Comparison of ENCODE assay signal across 32 cellular contexts in genomic region chr14:88588081-88588480, GRCh38.
"Had no signal": no experiment of that assay in that cellular context is flagged by ENCODE, and none has a peak within 500 bp of the region (broad histone marks: within the 10 kb centered on the region; RNA-seq: fewer than 3 reads in every experiment).

No MANE protein-coding gene starts in this region.

- H3K4me2 ChIP-seq: neural progenitor cell, smooth muscle cell had no signal

- H3K9me3 Mint-ChIP-seq: natural killer cell treated with Interleukin-12 subunit alpha and Interleukin-12 subunit beta and Interleukin-15 and Interleukin-18, amount 100 ng/mL, for 72 hours; neural progenitor cell had no signal

- H3K9ac ChIP-seq: neural progenitor cell, parathyroid adenoma had no signal

- H3K27me3 ChIP-seq: esophagus squamous epithelium, heart right ventricle, left lung, neural progenitor cell, right atrium auricular region, stomach, tibial artery, upper lobe of left lung had no signal

- H3K4me3 ChIP-seq: esophagus squamous epithelium, heart right ventricle, left lung, mucosa of descending colon, neural progenitor cell, prostate gland, right atrium auricular region, smooth muscle cell, stomach, tibial artery, upper lobe of left lung had no signal

- H3K27ac ChIP-seq: esophagus squamous epithelium, heart right ventricle, left lung, neural progenitor cell, parathyroid adenoma, prostate gland, right atrium auricular region, stomach, tibial artery, upper lobe of left lung had no signal

- H3K4me3 Mint-ChIP-seq: mesothelial cell of epicardium; natural killer cell treated with Interleukin-12 subunit alpha and Interleukin-12 subunit beta and Interleukin-15 and Interleukin-18, amount 100 ng/mL, for 72 hours; neural progenitor cell had no signal

- H3K4me1 ChIP-seq: heart right ventricle, left lung, neural progenitor cell, parathyroid adenoma, prostate gland, right atrium auricular region, tibial artery, upper lobe of left lung had no signal

- ATAC-seq: heart right ventricle; left cardiac atrium; left lung; mucosa of descending colon; natural killer cell treated with Interleukin-12 subunit alpha and Interleukin-12 subunit beta and Interleukin-15 and Interleukin-18, amount 100 ng/mL, for 72 hours; sciatic nerve had no signal

- H2AFZ ChIP-seq: neural progenitor cell, parathyroid adenoma had no signal

- H3K27ac Mint-ChIP-seq: natural killer cell treated with Interleukin-12 subunit alpha and Interleukin-12 subunit beta and Interleukin-15 and Interleukin-18, amount 100 ng/mL, for 72 hours; neural progenitor cell had no signal

- H3K9me3 ChIP-seq: esophagus squamous epithelium, heart right ventricle, left lung, mucosa of descending colon, prostate gland, right atrium auricular region, stomach, tibial artery, upper lobe of left lung had no signal

- H3K27me3 Mint-ChIP-seq: naive B cell; natural killer cell treated with Interleukin-12 subunit alpha and Interleukin-12 subunit beta and Interleukin-15 and Interleukin-18, amount 100 ng/mL, for 72 hours had no signal

- FAIRE-seq: colon, endometrium, urothelium cell line had no signal

- DNase-seq: dermis blood vessel endothelial cell; effector memory CD4-positive, alpha-beta T cell; erythroblast; esophagus squamous epithelium; foreskin melanocyte; glutamatergic neuron; heart right ventricle; hippocampal formation; left cardiac atrium; left lung; mesenchymal stem cell; mucosa of descending colon; naive B cell; stimulated activated CD4-positive, alpha-beta T cell treated with anti-CD3 and anti-CD28 coated beads, Interleukin-12 subunit alpha, Interleukin-12 subunit beta, amount 100 ng/mL, for 4 hours; stimulated activated CD4-positive, alpha-beta T cell treated with anti-CD3 and anti-CD28 coated beads, Interleukin-1b, Interleukin-23, amount 100 ng/mL, for 48 hours; stimulated activated CD4-positive, alpha-beta T cell treated with anti-CD3 and anti-CD28 coated beads, Interleukin-4, amount 100 ng/mL, for 1 hour; stimulated activated CD8-positive, alpha-beta memory T cell treated with anti-CD3 and anti-CD28 coated beads, Interleukin-4, amount 100 ng/mL, for 48 hours; stimulated activated naive CD4-positive, alpha-beta T cell treated with Interleukin-2 at 50 U/mL for 16 hours; stomach; tibial artery; upper lobe of left lung had no signal
